ENCODE assay signal across 8 cellular contexts in the genomic region with DNA sequence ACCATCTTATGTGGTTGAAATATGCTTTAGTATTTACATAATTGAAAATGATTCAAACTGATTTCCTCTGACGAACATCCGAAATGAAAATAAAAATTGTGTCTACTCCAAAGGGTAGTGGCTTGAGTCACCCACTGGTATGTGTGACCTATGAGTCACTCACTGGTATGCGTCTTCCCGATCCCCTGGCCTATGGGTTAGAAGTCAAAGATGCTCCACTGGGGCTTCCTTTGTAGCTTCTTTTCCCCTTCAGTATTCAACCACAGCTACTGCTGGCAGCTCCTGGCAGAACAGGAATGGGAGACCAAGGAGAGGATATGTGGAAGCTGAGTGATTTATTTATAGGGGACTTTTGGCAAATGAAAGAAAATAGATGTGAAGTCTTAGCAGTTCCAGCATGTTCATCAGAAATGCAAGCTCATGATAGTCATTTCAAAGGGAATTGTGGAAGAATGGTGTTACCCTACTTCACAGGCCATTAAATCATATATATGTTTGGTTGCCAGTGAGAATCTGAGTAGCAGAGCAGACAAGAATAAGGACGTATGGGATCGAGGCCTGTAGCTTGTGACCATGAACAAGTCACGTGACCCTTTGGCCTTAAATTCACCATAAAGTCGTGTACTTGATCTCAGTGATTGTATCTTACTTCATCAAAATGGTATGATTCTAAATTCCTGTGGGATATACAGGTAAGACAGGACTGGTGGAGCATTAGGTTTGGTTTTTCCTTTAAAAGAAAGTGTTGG.
DNase-seq lines count a peak whose midpoint lies in the region; ATAC-seq and TF ChIP-seq lines count a peak whose summit lies in the region.

No MANE protein-coding gene starts in this region.

- no peak for TF ChIP-seq POLR2A in right lobe of liver (IDR thresholded peaks at IDR 0.05)

- no peaks in the 10 kb centered on the region for H3K27me3 ChIP-seq in right lobe of liver

- ATAC-seq in HG02798 (IDR thresholded peaks at IDR 0.05; ENCODE audit: poor library complexity, unreplicated experiment), result peak; percentile 46
- ATAC-seq in right lobe of liver, result peak; percentile 81 to 97 (median 86)
- ATAC-seq in GM18907 (IDR thresholded peaks at IDR 0.05; ENCODE audit: unreplicated experiment), result no peak
- no peak for ATAC-seq in GM18517 (IDR thresholded peaks at IDR 0.05; ENCODE audit: unreplicated experiment)

- no peak overlapping the region for H3K4me3 ChIP-seq in right lobe of liver

- H3K27ac ChIP-seq in caudate nucleus (ENCODE audit: low read depth, low read length) (peak overlapping the region; percentile 46), right lobe of liver (peak overlapping the region; percentile 31 to 56 (median 33))

- WGBS in right lobe of liver (ENCODE audit: insufficient coverage, low coverage, low lambda C conversion rate, missing lambda C conversion rate), result 48% methylated on average over 8 of the region's 8 CpGs

- no peaks in the 10 kb centered on the region for H3K27me3 Mint-ChIP-seq in stimulated activated naive CD8-positive, alpha-beta T cell treated with anti-CD3 and anti-CD28 coated beads, Interleukin-15, Interleukin-2, amounts not matched to agents 100 ng/mL and 50 ng/mL, for 24 hours
- no peaks in the 10 kb centered on the region for H3K27me3 Mint-ChIP-seq in endothelial cell (ENCODE audit: unreplicated experiment)

- H3K4me1 Mint-ChIP-seq in stimulated activated naive CD8-positive, alpha-beta T cell treated with anti-CD3 and anti-CD28 coated beads, Interleukin-15, Interleukin-2, amounts not matched to agents 100 ng/mL and 50 ng/mL, for 24 hours (ENCODE audit: low read depth), result peaks cover 85% of the 10 kb centered on the region
- no peaks in the 10 kb centered on the region for H3K4me1 Mint-ChIP-seq in endothelial cell (ENCODE audit: unreplicated experiment)

- peaks cover 23% of the 10 kb centered on the region for H3K36me3 Mint-ChIP-seq in stimulated activated naive CD8-positive, alpha-beta T cell treated with anti-CD3 and anti-CD28 coated beads, Interleukin-15, Interleukin-2, amounts not matched to agents 100 ng/mL and 50 ng/mL, for 24 hours (ENCODE audit: low read depth)
- no peaks in the 10 kb centered on the region for H3K36me3 Mint-ChIP-seq in endothelial cell (ENCODE audit: low read depth, unreplicated experiment)

- DNase-seq in T-helper 2 cell, result peak in 4 of 5 experiments; percentile 6 to 85 (median 30)
- DNase-seq in caudate nucleus (lab: John Stamatoyannopoulos, UW), result no peak
- DNase-seq in right lobe of liver, result no peak
- DNase-seq in endothelial cell (ENCODE audit: low spot score), result no peak

- H3K4me1 ChIP-seq in right lobe of liver, result peaks cover 0 to 22% (median 7%) of the 10 kb centered on the region in 4 donors

- peak overlapping the region; percentile 91 for H3K27ac Mint-ChIP-seq in stimulated activated naive CD8-positive, alpha-beta T cell treated with anti-CD3 and anti-CD28 coated beads, Interleukin-15, Interleukin-2, amounts not matched to agents 100 ng/mL and 50 ng/mL, for 24 hours
- no peak overlapping the region for H3K27ac Mint-ChIP-seq in endothelial cell (ENCODE audit: unreplicated experiment)

- H3K9me3 Mint-ChIP-seq in stimulated activated naive CD8-positive, alpha-beta T cell treated with anti-CD3 and anti-CD28 coated beads, Interleukin-15, Interleukin-2, amounts not matched to agents 100 ng/mL and 50 ng/mL, for 24 hours, result peaks cover 8% of the 10 kb centered on the region
- H3K9me3 Mint-ChIP-seq in endothelial cell (ENCODE audit: unreplicated experiment), result no peaks in the 10 kb centered on the region

- no peaks in the 10 kb centered on the region for H3K9me3 ChIP-seq in right lobe of liver

- H3K4me3 Mint-ChIP-seq in stimulated activated naive CD8-positive, alpha-beta T cell treated with anti-CD3 and anti-CD28 coated beads, Interleukin-15, Interleukin-2, amounts not matched to agents 100 ng/mL and 50 ng/mL, for 24 hours, result peak overlapping the region; percentile 62
- no peak overlapping the region for H3K4me3 Mint-ChIP-seq in endothelial cell (ENCODE audit: unreplicated experiment)

- TF ChIP-seq CTCF in right lobe of liver (IDR thresholded peaks at IDR 0.05) (no peak), endothelial cell (IDR thresholded peaks at IDR 0.05; ENCODE audit: unreplicated experiment) (no peak)

- intact Hi-C loops in right lobe of liver (cut with DNase I), result no loop called here

- H3K36me3 ChIP-seq in right lobe of liver, result no peaks in the 10 kb centered on the region

Comparison
In these comparisons a context has a peak if more than half of its experiments do, and no peak if none do; other contexts are left out.
1. ATAC-seq: peak in HG02798 (single experiment) and right lobe of liver (4 of 4); none in GM18907 (single experiment) and GM18517 (single experiment).
2. DNase-seq: peak in T-helper 2 cell (4 of 5); none in caudate nucleus (0 of 61), right lobe of liver (0 of 3) and endothelial cell (single experiment).